In the genomic region with DNA sequence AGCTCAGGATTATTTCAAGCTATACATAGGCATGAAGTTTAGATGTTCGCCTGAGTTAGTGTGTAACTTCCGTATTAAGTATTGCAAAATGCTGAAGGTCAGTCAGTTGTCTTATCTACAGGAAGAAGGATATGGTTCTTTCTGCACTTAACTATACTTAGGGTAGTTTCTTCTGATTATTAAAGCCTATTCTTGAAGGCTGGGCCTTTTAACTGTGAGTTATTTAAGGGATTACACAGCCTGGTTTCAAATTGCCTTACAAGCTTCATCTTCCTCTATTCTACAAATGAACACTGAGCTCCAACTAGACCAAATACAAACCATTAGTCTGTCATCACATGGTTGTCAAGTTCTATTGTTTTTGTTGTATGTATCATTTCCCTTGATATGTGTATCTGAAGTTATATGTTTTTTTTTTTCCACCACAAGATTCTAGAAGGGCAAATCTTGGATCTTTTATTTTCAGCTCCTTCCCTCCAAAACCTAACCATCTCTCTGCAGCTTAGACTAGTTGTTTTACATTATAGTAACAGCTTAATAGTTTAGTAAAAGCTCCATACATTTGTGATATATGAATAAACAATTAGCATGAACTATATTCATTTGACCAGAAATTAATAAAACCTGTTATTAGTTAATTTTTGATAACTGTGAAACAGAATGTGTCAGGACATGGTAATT, we compare ENCODE assay signal across 1 cellular context.
TF ChIP-seq lines count a peak whose summit lies in the region.

No MANE protein-coding gene starts in this region.

TF ChIP-seq in endothelial cell of umbilical vein, 7 proteins besides CTCF, POLR2A, EP300 and RAD21 (continued from another document):
- TF ChIP-seq MYC (IDR thresholded peaks at IDR 0.05; ENCODE audit: low read depth, low read length) = no peak
